ENCODE assay signal across 13 cellular contexts in the genomic region with DNA sequence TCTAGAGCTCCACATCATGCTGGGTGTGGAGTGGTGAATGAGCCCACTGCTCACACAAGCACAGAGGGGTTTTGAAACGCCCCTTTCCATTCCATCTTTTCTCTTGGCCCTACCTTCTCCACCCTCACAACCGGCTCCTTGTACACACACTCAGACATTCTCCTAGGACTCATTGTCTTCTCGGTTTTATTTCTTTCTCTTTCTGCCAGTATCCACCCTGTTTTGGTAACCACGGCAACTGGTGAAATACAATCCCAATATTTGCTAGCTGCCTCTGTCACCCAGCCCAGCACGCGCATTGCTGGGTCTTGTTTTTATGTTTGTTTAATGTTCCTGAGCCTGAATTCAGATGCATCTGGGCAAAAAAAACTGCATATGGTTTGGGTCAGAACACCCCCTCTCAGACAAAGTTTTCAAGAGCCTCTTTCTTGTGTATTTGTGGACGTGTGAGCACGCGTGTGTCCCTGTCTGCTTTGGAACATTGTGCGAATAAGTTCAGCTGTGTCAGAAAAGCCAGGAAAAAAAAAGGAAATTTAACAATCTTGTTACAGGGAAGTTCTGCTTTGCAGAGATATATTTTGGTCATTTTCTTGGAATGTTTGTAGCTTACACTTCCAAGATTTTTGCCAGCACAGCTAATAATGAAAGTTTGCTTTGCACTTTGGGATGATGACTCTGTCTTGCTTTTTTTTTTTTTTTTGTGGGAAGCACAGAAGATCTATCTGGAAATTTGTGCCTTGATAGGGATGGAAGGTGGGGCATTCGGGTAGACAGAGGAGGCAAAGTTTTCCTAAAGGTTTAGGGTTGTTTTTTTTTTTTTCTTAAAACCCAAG.
DNase-seq lines count a peak whose midpoint lies in the region; ATAC-seq and TF ChIP-seq lines count a peak whose summit lies in the region.
"Had no signal": no experiment of that assay in that cellular context is flagged by ENCODE, and none has a peak within 500 bp of the region (broad histone marks: within the 10 kb centered on the region; RNA-seq: fewer than 3 reads in every experiment).

No MANE protein-coding gene starts in this region.

- DNase-seq in AG04450 (ENCODE audit: low read depth, low spot score) = peak; percentile 21
- peak; percentile 21 for DNase-seq in HT1080 (ENCODE audit: low read depth)
- DNase-seq in H7 = no peak
- no peak for DNase-seq in NOMO-1 (lab: John Stamatoyannopoulos, UW; ENCODE audit: unreplicated experiment in 2 of 2)
- DNase-seq in NCI-H82 treated with DMSO at 0.1 percent for 48 hours (lab: John Stamatoyannopoulos, UW; ENCODE audit: unreplicated experiment) = no peak
- DNase-seq: activated T-cell treated with anti-CD3 and anti-CD28 coated beads, Interleukin-2, amount 50 U/mL, for 1 hour; CD4-positive, alpha-beta T cell; T-helper 1 cell had no signal

- no peak for ATAC-seq in GM21381 (IDR thresholded peaks at IDR 0.05; ENCODE audit: unreplicated experiment)

- H3K4me3 Mint-ChIP-seq in dendritic cell treated with granulocyte-macrophage colony-stimulating factor and Interleukin-4, amounts not matched to agents 40 ng/mL and 50 ng/mL, for 4 days = no peak overlapping the region
- H3K4me3 Mint-ChIP-seq: CD4-positive, alpha-beta T cell; neural crest cell had no signal

- H3K9me3 ChIP-seq in AG04450 (ENCODE audit: control insufficient read depth, insufficient read depth, low read length) = no peaks in the 10 kb centered on the region
- no peaks in the 10 kb centered on the region for H3K9me3 ChIP-seq in mucosa of rectum (ENCODE audit: control insufficient read depth in 2 of 2, low read length in 2 of 2)

- no peaks in the 10 kb centered on the region for H3K27me3 Mint-ChIP-seq in dendritic cell treated with granulocyte-macrophage colony-stimulating factor and Interleukin-4, amounts not matched to agents 40 ng/mL and 50 ng/mL, for 4 days
- H3K27me3 Mint-ChIP-seq: CD4-positive, alpha-beta T cell had no signal

- no peaks in the 10 kb centered on the region for H3K27me3 ChIP-seq in AG04450 (ENCODE audit: control insufficient read depth, insufficient read depth, low read length)
- no peaks in the 10 kb centered on the region for H3K27me3 ChIP-seq in mucosa of rectum (ENCODE audit: control insufficient read depth in 2 of 2, insufficient read depth in 2 of 2, low read length in 2 of 2)
- no peaks in the 10 kb centered on the region for H3K27me3 ChIP-seq in H7 (ENCODE audit: control insufficient read depth, insufficient read depth, low read length)

- H3K36me3 ChIP-seq in mucosa of rectum (ENCODE audit: control insufficient read depth in 2 of 2, insufficient read depth in 2 of 2, low read length in 2 of 2) = no peaks in the 10 kb centered on the region
- no peaks in the 10 kb centered on the region for H3K36me3 ChIP-seq in H7 (replicated peaks; ENCODE audit: control insufficient read depth, insufficient read depth, low read length)

- H3K4me3 ChIP-seq in AG04450 (ENCODE audit: low read depth, low read length) (no peak overlapping the region), mucosa of rectum (ENCODE audit: low read length in 2 of 2) (peak overlapping the region in 1 of 2 donors; percentile 0), H7 (ENCODE audit: insufficient read depth, low read depth, low read length) (no peak overlapping the region)

- TF ChIP-seq CTCF in AG04450 (IDR thresholded peaks at IDR 0.05; ENCODE audit: low read depth, low read length) = no peak

- POLR2A ChIA-PET in AG04450 (lab: Yijun Ruan, JAX) = interaction anchor here (0.7 kb wide), 1 partner anchor 80 kb away, joined by 6 read pairs; no protein-coding TSS in a partner anchor

- H3K9ac ChIP-seq in mucosa of rectum (ENCODE audit: low read depth in 1 of 2, low read length in 2 of 2) = no peak overlapping the region

- peaks cover 42% of the 10 kb centered on the region for H3K4me1 Mint-ChIP-seq in dendritic cell treated with granulocyte-macrophage colony-stimulating factor and Interleukin-4, amounts not matched to agents 40 ng/mL and 50 ng/mL, for 4 days (ENCODE audit: low read depth)

- H3K27ac ChIP-seq in AG04450 (ENCODE audit: low read depth, low read length) (no peak overlapping the region), mucosa of rectum (ENCODE audit: low read depth in 2 of 2, low read length in 2 of 2) (peak overlapping the region; percentile 25 to 33)
- H3K27ac ChIP-seq: epithelial cell of prostate had no signal

- peaks cover 0 to 2% of the 10 kb centered on the region in 2 donors for H3K4me1 ChIP-seq in mucosa of rectum (ENCODE audit: control insufficient read depth in 2 of 2, insufficient read depth in 2 of 2, low read length in 2 of 2)

- CTCF ChIA-PET in AG04450 (lab: Charles Lee) = interaction anchor here (0.6 to 0.7 kb wide), 5 partner anchors 44 to 700 kb away, joined by 3 to 11 read pairs (median 6); no protein-coding TSS in a partner anchor

- intact Hi-C loops in dendritic cell treated with granulocyte-macrophage colony-stimulating factor and Interleukin-4, amounts not matched to agents 40 ng/mL and 50 ng/mL, for 4 days (cut with micrococcal nuclease) = no loop called here

- peak overlapping the region; percentile 83 for H3K27ac Mint-ChIP-seq in dendritic cell treated with granulocyte-macrophage colony-stimulating factor and Interleukin-4, amounts not matched to agents 40 ng/mL and 50 ng/mL, for 4 days
- H3K27ac Mint-ChIP-seq: CD4-positive, alpha-beta T cell had no signal

- H3K36me3 Mint-ChIP-seq in dendritic cell treated with granulocyte-macrophage colony-stimulating factor and Interleukin-4, amounts not matched to agents 40 ng/mL and 50 ng/mL, for 4 days (ENCODE audit: low read depth) = peaks cover 47% of the 10 kb centered on the region

- no peaks in the 10 kb centered on the region for H3K9me3 Mint-ChIP-seq in dendritic cell treated with granulocyte-macrophage colony-stimulating factor and Interleukin-4, amounts not matched to agents 40 ng/mL and 50 ng/mL, for 4 days
- H3K9me3 Mint-ChIP-seq: CD4-positive, alpha-beta T cell; neural crest cell had no signal

Comparison
In these comparisons a context has a peak if more than half of its experiments do, and no peak if none do; other contexts are left out.
1. DNase-seq: peak in AG04450 (single experiment) and HT1080 (single experiment); none in H7 (single experiment), NOMO-1 (0 of 2) and NCI-H82 treated with DMSO at 0.1 percent for 48 hours (single experiment).